In genomic region chr10:58954163-58954562, GRCh38 we compare ENCODE assay signal across 10 cellular contexts.
"Had no signal": no experiment of that assay in that cellular context is flagged by ENCODE, and none has a peak within 500 bp of the region (broad histone marks: within the 10 kb centered on the region; RNA-seq: fewer than 3 reads in every experiment).

No MANE protein-coding gene starts in this region.

- H3K9me3 Mint-ChIP-seq: HFFc6 had no signal

- H3K27ac Mint-ChIP-seq: HFFc6 had no signal

- DNase-seq: GM23248, GOT3, H7, HFFc6, IMR-90, KBM-7 had no signal

- H3K36me3 ChIP-seq: HAP-1 had no signal

- ATAC-seq: HCT116, HepG2 had no signal

- H3K4me1 ChIP-seq: HAP-1 had no signal

- H3K4me3 Mint-ChIP-seq: HFFc6 had no signal

- H2AFZ ChIP-seq: GM23248 had no signal

- H3K27ac ChIP-seq: GM23248, HL-60 had no signal

- H3K4me3 ChIP-seq: GM23248, HAP-1 had no signal

- H3K9me3 ChIP-seq: HAP-1 had no signal

- H3K9ac ChIP-seq: GM23248 had no signal
